ENCODE assay signal across 8 cellular contexts in the genomic region with DNA sequence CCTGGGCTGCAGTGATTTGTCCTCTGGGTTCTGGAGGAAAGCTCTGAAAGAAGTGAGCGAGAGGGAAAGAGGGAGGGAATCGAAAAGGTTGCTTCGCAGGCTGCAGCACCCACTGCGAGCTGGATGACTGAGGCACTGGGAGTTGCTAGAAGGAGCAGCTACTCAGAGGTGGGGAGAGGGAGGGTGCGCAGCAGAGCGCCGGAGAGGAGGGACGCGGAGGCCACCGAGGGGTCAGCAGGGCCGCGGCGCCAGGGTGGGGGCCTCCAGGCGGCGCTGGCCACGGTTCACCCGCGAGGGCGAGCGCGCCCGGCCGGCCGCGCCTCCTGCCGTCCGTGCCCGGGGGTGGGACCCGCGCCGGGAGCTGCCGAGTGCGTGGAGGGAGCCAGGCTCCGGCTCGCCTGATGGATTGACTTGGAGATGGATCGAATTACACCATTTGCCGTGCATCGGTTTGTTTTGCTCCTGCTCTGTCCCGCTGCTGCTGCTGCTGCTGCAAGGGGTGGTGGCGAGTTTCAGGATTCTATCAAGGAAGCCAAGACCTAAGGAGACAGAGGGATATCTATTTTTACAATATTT. TPM values are rescaled to one million over a fixed set of nuclear protein-coding genes. Genes with fewer than 3 reads are reported as not detected.
DNase-seq lines count a peak whose midpoint lies in the region; ATAC-seq lines count a peak whose summit lies in the region.

A gene with protein sequence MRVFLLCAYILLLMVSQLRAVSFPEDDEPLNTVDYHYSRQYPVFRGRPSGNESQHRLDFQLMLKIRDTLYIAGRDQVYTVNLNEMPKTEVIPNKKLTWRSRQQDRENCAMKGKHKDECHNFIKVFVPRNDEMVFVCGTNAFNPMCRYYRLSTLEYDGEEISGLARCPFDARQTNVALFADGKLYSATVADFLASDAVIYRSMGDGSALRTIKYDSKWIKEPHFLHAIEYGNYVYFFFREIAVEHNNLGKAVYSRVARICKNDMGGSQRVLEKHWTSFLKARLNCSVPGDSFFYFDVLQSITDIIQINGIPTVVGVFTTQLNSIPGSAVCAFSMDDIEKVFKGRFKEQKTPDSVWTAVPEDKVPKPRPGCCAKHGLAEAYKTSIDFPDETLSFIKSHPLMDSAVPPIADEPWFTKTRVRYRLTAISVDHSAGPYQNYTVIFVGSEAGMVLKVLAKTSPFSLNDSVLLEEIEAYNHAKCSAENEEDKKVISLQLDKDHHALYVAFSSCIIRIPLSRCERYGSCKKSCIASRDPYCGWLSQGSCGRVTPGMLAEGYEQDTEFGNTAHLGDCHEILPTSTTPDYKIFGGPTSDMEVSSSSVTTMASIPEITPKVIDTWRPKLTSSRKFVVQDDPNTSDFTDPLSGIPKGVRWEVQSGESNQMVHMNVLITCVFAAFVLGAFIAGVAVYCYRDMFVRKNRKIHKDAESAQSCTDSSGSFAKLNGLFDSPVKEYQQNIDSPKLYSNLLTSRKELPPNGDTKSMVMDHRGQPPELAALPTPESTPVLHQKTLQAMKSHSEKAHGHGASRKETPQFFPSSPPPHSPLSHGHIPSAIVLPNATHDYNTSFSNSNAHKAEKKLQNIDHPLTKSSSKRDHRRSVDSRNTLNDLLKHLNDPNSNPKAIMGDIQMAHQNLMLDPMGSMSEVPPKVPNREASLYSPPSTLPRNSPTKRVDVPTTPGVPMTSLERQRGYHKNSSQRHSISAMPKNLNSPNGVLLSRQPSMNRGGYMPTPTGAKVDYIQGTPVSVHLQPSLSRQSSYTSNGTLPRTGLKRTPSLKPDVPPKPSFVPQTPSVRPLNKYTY (plus strand): TSS at position 470 of the 576 bp plus-strand sequence. CDS start 42,294 bp downstream, outside the sequence.

- DNase-seq in H7 (peak; percentile 91), NCI-H510A treated with DMSO at 0.1 percent for 48 hours (lab: John Stamatoyannopoulos, UW) (peak; percentile 63), dedifferentiated amniotic fluid mesenchymal stem cell (ENCODE audit: extremely low spot score) (peak; percentile 81), kidney tubule cell (ENCODE audit: low spot score) (peak; percentile 80), smooth muscle cell of the brain vasculature (ENCODE audit: low read depth, low spot score) (peak; percentile 53), T-helper 9 cell (no peak)
- DNase-seq in activated naive CD8-positive, alpha-beta T cell treated with anti-CD3 and anti-CD28 coated beads, Interleukin-2, amount 50 U/mL, for 24 hours: no peak
- DNase-seq in effector memory CD8-positive, alpha-beta T cell: no peak

- peaks cover 26% of the 10 kb centered on the region for H3K27me3 ChIP-seq in H7 (ENCODE audit: control insufficient read depth, insufficient read depth, low read length)

- H3K27me3 Mint-ChIP-seq in activated naive CD8-positive, alpha-beta T cell treated with anti-CD3 and anti-CD28 coated beads, Interleukin-2, amount 50 U/mL, for 24 hours: peaks cover 48% of the 10 kb centered on the region
- H3K27me3 Mint-ChIP-seq in effector memory CD8-positive, alpha-beta T cell: peaks cover 21 to 64% of the 10 kb centered on the region in 2 donors

- H3K4me3 Mint-ChIP-seq in activated naive CD8-positive, alpha-beta T cell treated with anti-CD3 and anti-CD28 coated beads, Interleukin-2, amount 50 U/mL, for 24 hours: no peak within 1 kb of the TSS
- H3K4me3 Mint-ChIP-seq in effector memory CD8-positive, alpha-beta T cell: no peak within 1 kb of the TSS

- no peaks in the 10 kb centered on the region for H3K36me3 ChIP-seq in H7 (replicated peaks; ENCODE audit: control insufficient read depth, insufficient read depth, low read length)

- peaks cover 9% of the 10 kb centered on the region for H3K4me1 Mint-ChIP-seq in activated naive CD8-positive, alpha-beta T cell treated with anti-CD3 and anti-CD28 coated beads, Interleukin-2, amount 50 U/mL, for 24 hours
- peaks cover 0 to 2% of the 10 kb centered on the region in 2 donors for H3K4me1 Mint-ChIP-seq in effector memory CD8-positive, alpha-beta T cell (ENCODE audit: low read depth in 2 of 2)

- H3K27ac Mint-ChIP-seq in activated naive CD8-positive, alpha-beta T cell treated with anti-CD3 and anti-CD28 coated beads, Interleukin-2, amount 50 U/mL, for 24 hours: no peak within 1 kb of the TSS
- no peak within 1 kb of the TSS for H3K27ac Mint-ChIP-seq in effector memory CD8-positive, alpha-beta T cell

- H3K9me3 Mint-ChIP-seq in activated naive CD8-positive, alpha-beta T cell treated with anti-CD3 and anti-CD28 coated beads, Interleukin-2, amount 50 U/mL, for 24 hours: no peaks in the 10 kb centered on the region
- H3K9me3 Mint-ChIP-seq in effector memory CD8-positive, alpha-beta T cell: no peaks in the 10 kb centered on the region

- peak within 1 kb of the TSS; percentile 67 for H3K4me3 ChIP-seq in H7 (ENCODE audit: insufficient read depth, low read depth, low read length)

- H3K36me3 Mint-ChIP-seq in activated naive CD8-positive, alpha-beta T cell treated with anti-CD3 and anti-CD28 coated beads, Interleukin-2, amount 50 U/mL, for 24 hours (ENCODE audit: low read depth): no peaks in the 10 kb centered on the region
- no peaks in the 10 kb centered on the region for H3K36me3 Mint-ChIP-seq in effector memory CD8-positive, alpha-beta T cell (ENCODE audit: insufficient read depth)

- ATAC-seq in activated naive CD8-positive, alpha-beta T cell treated with anti-CD3 and anti-CD28 coated beads, Interleukin-2, amount 50 U/mL, for 24 hours: no peak
- ATAC-seq in effector memory CD8-positive, alpha-beta T cell (replicated peaks): no peak

RNA-seq across cellular contexts. Expression of the gene that starts here (rescaled TPM):
- total RNA-seq in H7 (2014; rRNA removed; shearing (Covaris generic)): 2.7 and 5.5 TPM in 2 replicates

Comparison
In these comparisons a context has a peak if more than half of its experiments do, and no peak if none do; other contexts are left out.
1. DNase-seq: peak in H7 (single experiment), NCI-H510A treated with DMSO at 0.1 percent for 48 hours (single experiment), dedifferentiated amniotic fluid mesenchymal stem cell (single experiment), kidney tubule cell (single experiment) and smooth muscle cell of the brain vasculature (single experiment); none in activated naive CD8-positive, alpha-beta T cell treated with anti-CD3 and anti-CD28 coated beads, Interleukin-2, amount 50 U/mL, for 24 hours (single experiment), T-helper 9 cell (single experiment) and effector memory CD8-positive, alpha-beta T cell (0 of 3).